ENCODE assay signal across 1 cellular context in genomic region chr6:26175428-26176181, GRCh38.
TF ChIP-seq lines count a peak whose summit lies in the region.

No MANE protein-coding gene starts in this region.

TF ChIP-seq in SK-N-SH treated with all-trans-retinoic acid at 6 μM for 48 hours, 23 proteins besides CTCF, POLR2A, EP300 and RAD21 (continued from another document):
- TF ChIP-seq TSHZ2 (CRISPR knock-in tag; IDR thresholded peaks at IDR 0.05): no peak
